Comparison of ENCODE assay signal across 8 cellular contexts in the genomic region with DNA sequence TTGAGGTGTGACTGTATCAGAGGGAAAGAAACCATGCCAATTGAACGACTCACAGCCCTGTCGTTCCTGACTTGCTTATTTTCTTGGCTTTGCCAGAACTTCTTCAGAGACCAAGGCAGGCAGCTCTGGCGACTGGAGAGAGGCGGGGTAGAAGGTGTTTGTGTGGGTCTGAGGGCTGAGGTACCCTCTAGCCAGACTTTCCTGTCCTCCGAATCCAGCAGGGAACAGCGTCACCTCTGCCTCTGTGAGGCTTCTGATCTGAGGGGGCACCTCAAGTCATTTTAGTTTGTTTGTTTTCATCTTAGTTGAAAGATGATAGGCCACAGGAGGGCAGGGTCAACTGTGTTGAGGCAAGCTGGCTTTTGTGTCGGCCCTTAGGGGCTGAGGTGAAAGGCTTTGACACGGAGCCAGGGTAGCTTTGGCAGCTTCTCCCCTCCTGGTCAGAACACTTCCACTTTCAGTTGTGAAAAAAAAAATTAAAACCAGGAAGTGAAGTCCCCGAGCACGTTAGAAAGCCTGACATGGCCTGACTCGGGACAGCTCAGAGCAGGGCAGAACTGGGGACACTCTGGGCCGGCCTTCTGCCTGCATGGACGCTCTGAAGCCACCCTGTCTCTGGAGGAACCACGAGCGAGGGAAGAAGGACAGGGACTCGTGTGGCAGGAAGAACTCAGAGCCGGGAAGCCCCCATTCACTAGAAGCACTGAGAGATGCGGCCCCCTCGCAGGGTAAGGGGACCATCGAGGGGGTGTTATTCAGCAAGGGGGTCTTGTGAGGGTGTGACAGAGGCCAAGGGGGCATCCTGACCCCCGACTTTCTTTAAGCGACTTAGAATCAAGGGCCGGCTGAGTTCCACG. TPM values are rescaled to one million over a fixed set of nuclear protein-coding genes. Genes with fewer than 3 reads are reported as not detected.
DNase-seq lines count a peak whose midpoint lies in the region; ATAC-seq and TF ChIP-seq lines count a peak whose summit lies in the region.

No MANE protein-coding gene starts in this region.

- CTCF ChIA-PET in activated CD4-positive, alpha-beta T cell treated with anti-CD3 and anti-CD28 coated beads for 36 hours (lab: Charles Lee) = interaction anchor here (0.9 to 2.6 kb wide), 4 partner anchors 10 to 67 kb away, joined by 3 to 18 read pairs (median 4); no protein-coding TSS in a partner anchor

- WGBS in endodermal cell (ENCODE audit: insufficient coverage in 1 of 2, insufficient read length in 1 of 2), 2 experiments = 85 to 89% methylated on average over 15 to 24 of the region's 24 CpGs

- no peaks in the 10 kb centered on the region for H3K27me3 Mint-ChIP-seq in activated CD4-positive, alpha-beta T cell treated with anti-CD3 and anti-CD28 coated beads for 36 hours
- no peaks in the 10 kb centered on the region for H3K27me3 Mint-ChIP-seq in endodermal cell (ENCODE audit: insufficient read depth)
- no peaks in the 10 kb centered on the region for H3K27me3 Mint-ChIP-seq in natural killer cell (ENCODE audit: low read depth in 2 of 2)

- POLR2A ChIA-PET in activated CD4-positive, alpha-beta T cell treated with anti-CD3 and anti-CD28 coated beads for 36 hours (lab: Charles Lee) = interaction anchor here (0.6 to 3.0 kb wide), 3 partner anchors 13 to 1589 kb away, joined by 4 to 14 read pairs (median 5); no protein-coding TSS in a partner anchor

- DNase-seq in EL (peak; percentile 67), KBM-7 (peak; percentile 82), endodermal cell (no peak), natural killer cell (peak; percentile 49), vagina (ENCODE audit: extremely low spot score in 2 of 2) (no peak), occipital lobe (lab: John Stamatoyannopoulos, UW) (no peak)
- DNase-seq in activated CD4-positive, alpha-beta T cell treated with anti-CD3 and anti-CD28 coated beads for 36 hours = peak; percentile 51

- intact Hi-C loops in activated CD4-positive, alpha-beta T cell treated with anti-CD3 and anti-CD28 coated beads for 36 hours (cut with DNase I, micrococcal nuclease) = loop anchor here (1.0 to 5.0 kb wide), 5 partner anchors 13 to 194 kb away; partner anchors contain the start of genes VTI1A (in 2 of the 2), ZDHHC6 (in 2 of the 2) and GPAM (in 1 of the 2)
- intact Hi-C loops in natural killer cell (cut with micrococcal nuclease) (loop anchor here (5.0 kb wide), 1 partner anchor 71 kb away; the partner anchor contains the start of genes VTI1A and ZDHHC6), vagina (cut with DNase I) (no loop called here)

- no peaks in the 10 kb centered on the region for H3K4me1 ChIP-seq in endodermal cell (ENCODE audit: control insufficient read depth, insufficient read depth, low read length)
- peaks cover 11% of the 10 kb centered on the region for H3K4me1 ChIP-seq in vagina

- in situ Hi-C loops in KBM-7 (cut with MboI; ENCODE audit: low pct_unique_long_range_greater_than_20kb, low sequenced_read_pairs) = no loop called here

- H3K9me3 ChIP-seq in endodermal cell (ENCODE audit: control insufficient read depth, low read length) (no peaks in the 10 kb centered on the region), vagina (no peaks in the 10 kb centered on the region)

- H3K9ac ChIP-seq in endodermal cell (ENCODE audit: extremely low read depth, low read length, poor library complexity, severe bottlenecking) = no peak overlapping the region

- peaks cover 31% of the 10 kb centered on the region for H3K36me3 Mint-ChIP-seq in activated CD4-positive, alpha-beta T cell treated with anti-CD3 and anti-CD28 coated beads for 36 hours (ENCODE audit: low read depth)
- H3K36me3 Mint-ChIP-seq in endodermal cell (ENCODE audit: low read depth) = no peaks in the 10 kb centered on the region
- H3K36me3 Mint-ChIP-seq in natural killer cell = no peaks in the 10 kb centered on the region

- H3K27ac Mint-ChIP-seq in activated CD4-positive, alpha-beta T cell treated with anti-CD3 and anti-CD28 coated beads for 36 hours = peak overlapping the region; percentile 100
- H3K27ac Mint-ChIP-seq in endodermal cell = peak overlapping the region; percentile 30
- peak overlapping the region; percentile 99 to 100 for H3K27ac Mint-ChIP-seq in natural killer cell

- H3K4me1 Mint-ChIP-seq in activated CD4-positive, alpha-beta T cell treated with anti-CD3 and anti-CD28 coated beads for 36 hours = peaks cover 55% of the 10 kb centered on the region
- H3K4me1 Mint-ChIP-seq in endodermal cell (peaks cover 13% of the 10 kb centered on the region), natural killer cell (peaks cover 64 to 70% of the 10 kb centered on the region in 2 donors)

- no peak overlapping the region for H3K4me3 ChIP-seq in endodermal cell (ENCODE audit: low read length)
- H3K4me3 ChIP-seq in vagina = peak overlapping the region; percentile 39 to 44

- no peaks in the 10 kb centered on the region for H3K27me3 ChIP-seq in endodermal cell (ENCODE audit: control insufficient read depth, insufficient read depth, low read length, poor library complexity, severe bottlenecking)
- no peaks in the 10 kb centered on the region for H3K27me3 ChIP-seq in vagina

- H3K27ac ChIP-seq in endodermal cell (ENCODE audit: low read depth, low read length) (no peak overlapping the region), vagina (peak overlapping the region; percentile 71)

- peak overlapping the region; percentile 93 for H3K4me3 Mint-ChIP-seq in activated CD4-positive, alpha-beta T cell treated with anti-CD3 and anti-CD28 coated beads for 36 hours
- H3K4me3 Mint-ChIP-seq in endodermal cell (no peak overlapping the region), natural killer cell (peak overlapping the region; percentile 100)

- ATAC-seq in GM21447 (IDR thresholded peaks at IDR 0.05; ENCODE audit: unreplicated experiment) (peak; percentile 84), natural killer cell (peak; percentile 86 to 88 (median 88))
- peak; percentile 64 for ATAC-seq in activated CD4-positive, alpha-beta T cell treated with anti-CD3 and anti-CD28 coated beads for 36 hours

- TF ChIP-seq CTCF in endodermal cell (conservative IDR thresholded peaks at IDR 0.05) (no peak), natural killer cell (IDR thresholded peaks at IDR 0.05) (no peak), vagina (IDR thresholded peaks at IDR 0.05) (no peak)

- no peaks in the 10 kb centered on the region for H3K9me3 Mint-ChIP-seq in activated CD4-positive, alpha-beta T cell treated with anti-CD3 and anti-CD28 coated beads for 36 hours (ENCODE audit: low read depth)
- H3K9me3 Mint-ChIP-seq in endodermal cell (peaks cover 15% of the 10 kb centered on the region), natural killer cell (no peaks in the 10 kb centered on the region)

- TF ChIP-seq POLR2A in vagina (IDR thresholded peaks at IDR 0.05) = no peak

- H3K36me3 ChIP-seq in endodermal cell (ENCODE audit: control insufficient read depth, insufficient read depth, low read length) (no peaks in the 10 kb centered on the region), vagina (no peaks in the 10 kb centered on the region)

RNA-seq across cellular contexts. Expression of gene ACSL5, which starts 2.0 kb away (rescaled TPM):
- total RNA-seq in activated CD4-positive, alpha-beta T cell treated with anti-CD3 and anti-CD28 coated beads for 36 hours = 10 to 100 TPM; 32.0 to 32.1 TPM
- total RNA-seq in endodermal cell (not detected), natural killer cell (10 to 100 TPM; 41.7 to 71.2 (median 53.7) TPM), vagina (8.3 TPM), occipital lobe (3.0 TPM)
- polyA plus RNA-seq in endodermal cell (2013, experiment 1 of 2) = not detected
- polyA plus RNA-seq in endodermal cell (2013, experiment 2 of 2) = not detected

Comparison
In these comparisons a context has a peak if more than half of its experiments do, and no peak if none do; other contexts are left out.
1. DNase-seq: peak in EL (single experiment), KBM-7 (single experiment), activated CD4-positive, alpha-beta T cell treated with anti-CD3 and anti-CD28 coated beads for 36 hours (single experiment) and natural killer cell (single experiment); none in endodermal cell (single experiment), vagina (0 of 2) and occipital lobe (single experiment).
2. H3K27ac Mint-ChIP-seq: peak in every context shown above with its lines; median percentile 100 in activated CD4-positive, alpha-beta T cell treated with anti-CD3 and anti-CD28 coated beads for 36 hours; 100 in natural killer cell; 30 in endodermal cell.
3. Peak in every context shown above with its lines, with median percentiles within 50 percentile points of each other: ATAC-seq.